ENCODE assay signal across 1 cellular context in the genomic region with DNA sequence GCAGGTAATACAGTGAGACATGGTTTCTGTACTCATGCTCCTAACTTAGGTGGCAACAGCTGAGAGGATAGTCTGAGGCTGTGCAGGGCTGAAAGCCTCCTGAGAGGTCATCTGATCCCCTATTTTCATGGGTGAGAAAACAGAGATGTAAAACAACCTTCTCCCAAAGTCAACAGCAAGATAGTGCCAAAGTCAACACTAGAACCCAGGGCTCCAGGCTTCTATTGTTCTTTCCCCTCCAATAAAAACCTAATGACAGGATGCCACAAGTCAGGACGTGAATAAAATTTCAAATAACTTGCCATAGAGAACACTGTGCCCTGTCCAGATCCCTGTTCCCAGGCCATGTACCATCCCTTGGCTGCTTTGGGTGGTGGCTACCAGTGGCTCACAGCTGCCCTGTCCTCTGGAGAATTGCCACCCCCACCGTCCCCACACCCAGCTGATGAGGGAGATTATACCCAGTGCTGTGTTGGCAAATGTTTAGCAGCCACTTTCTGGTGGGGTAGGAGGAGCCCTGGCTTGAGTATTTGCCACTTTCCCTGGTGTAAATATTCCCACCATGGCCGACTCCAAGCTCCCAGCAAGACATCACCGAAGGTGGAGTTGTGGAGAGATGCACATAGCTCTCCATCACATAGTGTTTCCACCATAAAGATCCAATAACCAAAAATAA.
A peak's percentile ranks its signal among the peaks of the same experiment; 100 is the strongest.
TF ChIP-seq lines count a peak whose summit lies in the region.

No MANE protein-coding gene starts in this region.

TF ChIP-seq in HEK293, 187 proteins besides CTCF, POLR2A, EP300 and RAD21 (continued from another document and continues in another):
- TF ChIP-seq, protein P1, sequence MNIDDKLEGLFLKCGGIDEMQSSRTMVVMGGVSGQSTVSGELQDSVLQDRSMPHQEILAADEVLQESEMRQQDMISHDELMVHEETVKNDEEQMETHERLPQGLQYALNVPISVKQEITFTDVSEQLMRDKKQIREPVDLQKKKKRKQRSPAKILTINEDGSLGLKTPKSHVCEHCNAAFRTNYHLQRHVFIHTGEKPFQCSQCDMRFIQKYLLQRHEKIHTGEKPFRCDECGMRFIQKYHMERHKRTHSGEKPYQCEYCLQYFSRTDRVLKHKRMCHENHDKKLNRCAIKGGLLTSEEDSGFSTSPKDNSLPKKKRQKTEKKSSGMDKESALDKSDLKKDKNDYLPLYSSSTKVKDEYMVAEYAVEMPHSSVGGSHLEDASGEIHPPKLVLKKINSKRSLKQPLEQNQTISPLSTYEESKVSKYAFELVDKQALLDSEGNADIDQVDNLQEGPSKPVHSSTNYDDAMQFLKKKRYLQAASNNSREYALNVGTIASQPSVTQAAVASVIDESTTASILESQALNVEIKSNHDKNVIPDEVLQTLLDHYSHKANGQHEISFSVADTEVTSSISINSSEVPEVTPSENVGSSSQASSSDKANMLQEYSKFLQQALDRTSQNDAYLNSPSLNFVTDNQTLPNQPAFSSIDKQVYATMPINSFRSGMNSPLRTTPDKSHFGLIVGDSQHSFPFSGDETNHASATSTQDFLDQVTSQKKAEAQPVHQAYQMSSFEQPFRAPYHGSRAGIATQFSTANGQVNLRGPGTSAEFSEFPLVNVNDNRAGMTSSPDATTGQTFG (tag by site-specific recombination; IDR thresholded peaks at IDR 0.05; ENCODE audit: borderline replicate concordance) = no peak
- TF ChIP-seq SCRT1 (tag by site-specific recombination; IDR thresholded peaks at IDR 0.05; ENCODE audit: borderline replicate concordance) = peak; percentile 98
- TF ChIP-seq ZNF560 (tag by site-specific recombination; IDR thresholded peaks at IDR 0.05; ENCODE audit: borderline replicate concordance) = no peak
- TF ChIP-seq, protein P2, sequence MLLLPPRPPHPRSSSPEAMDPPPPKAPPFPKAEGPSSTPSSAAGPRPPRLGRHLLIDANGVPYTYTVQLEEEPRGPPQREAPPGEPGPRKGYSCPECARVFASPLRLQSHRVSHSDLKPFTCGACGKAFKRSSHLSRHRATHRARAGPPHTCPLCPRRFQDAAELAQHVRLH (tag by site-specific recombination; IDR thresholded peaks at IDR 0.05) = peak; percentile 98
- no peak for TF ChIP-seq ZFP41 (tag by site-specific recombination; IDR thresholded peaks at IDR 0.05; ENCODE audit: borderline replicate concordance)
- TF ChIP-seq, protein P3, sequence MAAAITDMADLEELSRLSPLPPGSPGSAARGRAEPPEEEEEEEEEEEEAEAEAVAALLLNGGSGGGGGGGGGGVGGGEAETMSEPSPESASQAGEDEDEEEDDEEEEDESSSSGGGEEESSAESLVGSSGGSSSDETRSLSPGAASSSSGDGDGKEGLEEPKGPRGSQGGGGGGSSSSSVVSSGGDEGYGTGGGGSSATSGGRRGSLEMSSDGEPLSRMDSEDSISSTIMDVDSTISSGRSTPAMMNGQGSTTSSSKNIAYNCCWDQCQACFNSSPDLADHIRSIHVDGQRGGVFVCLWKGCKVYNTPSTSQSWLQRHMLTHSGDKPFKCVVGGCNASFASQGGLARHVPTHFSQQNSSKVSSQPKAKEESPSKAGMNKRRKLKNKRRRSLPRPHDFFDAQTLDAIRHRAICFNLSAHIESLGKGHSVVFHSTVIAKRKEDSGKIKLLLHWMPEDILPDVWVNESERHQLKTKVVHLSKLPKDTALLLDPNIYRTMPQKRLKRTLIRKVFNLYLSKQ (tag by site-specific recombination; IDR thresholded peaks at IDR 0.05; ENCODE audit: borderline replicate concordance) = no peak
- peak; percentile 46; the same call in 1 of the 2 replicates for TF ChIP-seq ZBTB1 (tag by site-specific recombination; IDR thresholded peaks at IDR 0.05)
- no peak for TF ChIP-seq ZNF37A (tag by site-specific recombination; IDR thresholded peaks at IDR 0.05)
- no peak for TF ChIP-seq ZNF510 (tag by site-specific recombination; IDR thresholded peaks at IDR 0.05; ENCODE audit: insufficient replicate concordance)
- no peak for TF ChIP-seq ZNF292 (tag by site-specific recombination; IDR thresholded peaks at IDR 0.05; ENCODE audit: borderline replicate concordance, low read depth)
- no peak for TF ChIP-seq ZNF138 (tag by site-specific recombination; IDR thresholded peaks at IDR 0.05; ENCODE audit: borderline replicate concordance)
- TF ChIP-seq ZNF157 (tag by site-specific recombination; IDR thresholded peaks at IDR 0.05) = no peak
- TF ChIP-seq ZNF548 (tag by site-specific recombination; IDR thresholded peaks at IDR 0.05) = no peak
- TF ChIP-seq BCL11B (tag by site-specific recombination; IDR thresholded peaks at IDR 0.05; ENCODE audit: low read depth) = no peak
- TF ChIP-seq ZNF146 (tag by site-specific recombination; IDR thresholded peaks at IDR 0.05) = 0 out of 2 replicates have a peak, but pooled peaks have one; percentile 4
- TF ChIP-seq, protein P4, sequence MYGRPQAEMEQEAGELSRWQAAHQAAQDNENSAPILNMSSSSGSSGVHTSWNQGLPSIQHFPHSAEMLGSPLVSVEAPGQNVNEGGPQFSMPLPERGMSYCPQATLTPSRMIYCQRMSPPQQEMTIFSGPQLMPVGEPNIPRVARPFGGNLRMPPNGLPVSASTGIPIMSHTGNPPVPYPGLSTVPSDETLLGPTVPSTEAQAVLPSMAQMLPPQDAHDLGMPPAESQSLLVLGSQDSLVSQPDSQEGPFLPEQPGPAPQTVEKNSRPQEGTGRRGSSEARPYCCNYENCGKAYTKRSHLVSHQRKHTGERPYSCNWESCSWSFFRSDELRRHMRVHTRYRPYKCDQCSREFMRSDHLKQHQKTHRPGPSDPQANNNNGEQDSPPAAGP (tag by site-specific recombination; IDR thresholded peaks at IDR 0.05) = no peak
- TF ChIP-seq, protein P5, sequence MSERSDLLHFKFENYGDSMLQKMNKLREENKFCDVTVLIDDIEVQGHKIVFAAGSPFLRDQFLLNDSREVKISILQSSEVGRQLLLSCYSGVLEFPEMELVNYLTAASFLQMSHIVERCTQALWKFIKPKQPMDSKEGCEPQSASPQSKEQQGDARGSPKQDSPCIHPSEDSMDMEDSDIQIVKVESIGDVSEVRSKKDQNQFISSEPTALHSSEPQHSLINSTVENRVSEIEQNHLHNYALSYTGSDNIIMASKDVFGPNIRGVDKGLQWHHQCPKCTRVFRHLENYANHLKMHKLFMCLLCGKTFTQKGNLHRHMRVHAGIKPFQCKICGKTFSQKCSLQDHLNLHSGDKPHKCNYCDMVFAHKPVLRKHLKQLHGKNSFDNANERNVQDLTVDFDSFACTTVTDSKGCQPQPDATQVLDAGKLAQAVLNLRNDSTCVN (tag by site-specific recombination; optimal IDR thresholded peaks at IDR 0.05) = no peak
- TF ChIP-seq ZNF24 (tag by site-specific recombination; IDR thresholded peaks at IDR 0.05) = peak; percentile 52; the same call in 1 of the 2 replicates
- no peak for TF ChIP-seq ZNF776 (tag by site-specific recombination; IDR thresholded peaks at IDR 0.05; ENCODE audit: borderline replicate concordance)
- no peak for TF ChIP-seq ZNF555 (tag by site-specific recombination; conservative IDR thresholded peaks at IDR 0.05)
- no peak; the same call in 1 of the 2 replicates for TF ChIP-seq SCRT2 (tag by site-specific recombination; IDR thresholded peaks at IDR 0.05)
- no peak for TF ChIP-seq ZNF335 (tag by site-specific recombination; conservative IDR thresholded peaks at IDR 0.05)
- TF ChIP-seq ZNF394 (tag by site-specific recombination; IDR thresholded peaks at IDR 0.05; ENCODE audit: borderline replicate concordance) = no peak
- no peak for TF ChIP-seq YY2 (tag by site-specific recombination; IDR thresholded peaks at IDR 0.05)
- no peak for TF ChIP-seq ZNF600 (tag by site-specific recombination; IDR thresholded peaks at IDR 0.05)
- TF ChIP-seq ZNF404 (tag by site-specific recombination; IDR thresholded peaks at IDR 0.05) = no peak
- TF ChIP-seq GLI2 (tag by site-specific recombination; IDR thresholded peaks at IDR 0.05; ENCODE audit: borderline replicate concordance, low read depth) = peak; percentile 94
- TF ChIP-seq, protein P6, sequence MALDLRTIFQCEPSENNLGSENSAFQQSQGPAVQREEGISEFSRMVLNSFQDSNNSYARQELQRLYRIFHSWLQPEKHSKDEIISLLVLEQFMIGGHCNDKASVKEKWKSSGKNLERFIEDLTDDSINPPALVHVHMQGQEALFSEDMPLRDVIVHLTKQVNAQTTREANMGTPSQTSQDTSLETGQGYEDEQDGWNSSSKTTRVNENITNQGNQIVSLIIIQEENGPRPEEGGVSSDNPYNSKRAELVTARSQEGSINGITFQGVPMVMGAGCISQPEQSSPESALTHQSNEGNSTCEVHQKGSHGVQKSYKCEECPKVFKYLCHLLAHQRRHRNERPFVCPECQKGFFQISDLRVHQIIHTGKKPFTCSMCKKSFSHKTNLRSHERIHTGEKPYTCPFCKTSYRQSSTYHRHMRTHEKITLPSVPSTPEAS (tag by site-specific recombination; IDR thresholded peaks at IDR 0.05) = no peak; the same call in 1 of the 2 replicates
- no peak for TF ChIP-seq ZNF239 (tag by site-specific recombination; IDR thresholded peaks at IDR 0.05)
- TF ChIP-seq ZBTB7A (tag by site-specific recombination; IDR thresholded peaks at IDR 0.05; ENCODE audit: low read depth) = no peak
- TF ChIP-seq ZNF561 (tag by site-specific recombination; IDR thresholded peaks at IDR 0.05; ENCODE audit: borderline replicate concordance) = peak; percentile 94
- TF ChIP-seq EGR2 (tag by site-specific recombination; IDR thresholded peaks at IDR 0.05; ENCODE audit: low read depth) = no peak
- TF ChIP-seq ZNF785 (tag by site-specific recombination; IDR thresholded peaks at IDR 0.05) = no peak
- TF ChIP-seq, protein P7, sequence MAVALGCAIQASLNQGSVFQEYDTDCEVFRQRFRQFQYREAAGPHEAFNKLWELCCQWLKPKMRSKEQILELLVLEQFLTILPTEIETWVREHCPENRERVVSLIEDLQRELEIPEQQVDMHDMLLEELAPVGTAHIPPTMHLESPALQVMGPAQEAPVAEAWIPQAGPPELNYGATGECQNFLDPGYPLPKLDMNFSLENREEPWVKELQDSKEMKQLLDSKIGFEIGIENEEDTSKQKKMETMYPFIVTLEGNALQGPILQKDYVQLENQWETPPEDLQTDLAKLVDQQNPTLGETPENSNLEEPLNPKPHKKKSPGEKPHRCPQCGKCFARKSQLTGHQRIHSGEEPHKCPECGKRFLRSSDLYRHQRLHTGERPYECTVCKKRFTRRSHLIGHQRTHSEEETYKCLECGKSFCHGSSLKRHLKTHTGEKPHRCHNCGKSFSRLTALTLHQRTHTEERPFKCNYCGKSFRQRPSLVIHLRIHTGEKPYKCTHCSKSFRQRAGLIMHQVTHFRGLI (tag by site-specific recombination; IDR thresholded peaks at IDR 0.05) = peak; percentile 23; the same call in 1 of the 2 replicates
- no peak for TF ChIP-seq ZNF571 (tag by site-specific recombination; IDR thresholded peaks at IDR 0.05)
- TF ChIP-seq ZNF677 (tag by site-specific recombination; IDR thresholded peaks at IDR 0.05) = no peak
- TF ChIP-seq, protein P8, sequence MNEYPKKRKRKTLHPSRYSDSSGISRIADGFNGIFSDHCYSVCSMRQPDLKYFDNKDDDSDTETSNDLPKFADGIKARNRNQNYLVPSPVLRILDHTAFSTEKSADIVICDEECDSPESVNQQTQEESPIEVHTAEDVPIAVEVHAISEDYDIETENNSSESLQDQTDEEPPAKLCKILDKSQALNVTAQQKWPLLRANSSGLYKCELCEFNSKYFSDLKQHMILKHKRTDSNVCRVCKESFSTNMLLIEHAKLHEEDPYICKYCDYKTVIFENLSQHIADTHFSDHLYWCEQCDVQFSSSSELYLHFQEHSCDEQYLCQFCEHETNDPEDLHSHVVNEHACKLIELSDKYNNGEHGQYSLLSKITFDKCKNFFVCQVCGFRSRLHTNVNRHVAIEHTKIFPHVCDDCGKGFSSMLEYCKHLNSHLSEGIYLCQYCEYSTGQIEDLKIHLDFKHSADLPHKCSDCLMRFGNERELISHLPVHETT (tag by site-specific recombination; IDR thresholded peaks at IDR 0.05) = peak; percentile 40; the same call in 1 of the 2 replicates
- TF ChIP-seq ZNF10 (tag by site-specific recombination; IDR thresholded peaks at IDR 0.05) = 0 out of 2 replicates have a peak, but pooled peaks have one; percentile 36
- no peak; the same call in 1 of the 2 replicates for TF ChIP-seq ZNF792 (tag by site-specific recombination; IDR thresholded peaks at IDR 0.05)
- no peak for TF ChIP-seq ZNF76 (tag by site-specific recombination; IDR thresholded peaks at IDR 0.05; ENCODE audit: borderline replicate concordance, low read depth)
- TF ChIP-seq ZFP69B (tag by site-specific recombination; IDR thresholded peaks at IDR 0.05) = no peak
- peak; percentile 70; the same call in 1 of the 2 replicates for TF ChIP-seq KLF8 (tag by site-specific recombination; IDR thresholded peaks at IDR 0.05)
- TF ChIP-seq, protein P9, sequence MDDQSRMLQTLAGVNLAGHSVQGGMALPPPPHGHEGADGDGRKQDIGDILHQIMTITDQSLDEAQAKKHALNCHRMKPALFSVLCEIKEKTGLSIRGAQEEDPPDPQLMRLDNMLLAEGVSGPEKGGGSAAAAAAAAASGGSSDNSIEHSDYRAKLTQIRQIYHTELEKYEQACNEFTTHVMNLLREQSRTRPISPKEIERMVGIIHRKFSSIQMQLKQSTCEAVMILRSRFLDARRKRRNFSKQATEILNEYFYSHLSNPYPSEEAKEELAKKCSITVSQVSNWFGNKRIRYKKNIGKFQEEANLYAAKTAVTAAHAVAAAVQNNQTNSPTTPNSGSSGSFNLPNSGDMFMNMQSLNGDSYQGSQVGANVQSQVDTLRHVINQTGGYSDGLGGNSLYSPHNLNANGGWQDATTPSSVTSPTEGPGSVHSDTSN (CRISPR knock-in tag; IDR thresholded peaks at IDR 0.05) = no peak
- no peak for TF ChIP-seq GLI4 (tag by site-specific recombination; IDR thresholded peaks at IDR 0.05)
- TF ChIP-seq IKZF3 (tag by site-specific recombination; IDR thresholded peaks at IDR 0.05) = peak; percentile 94
- TF ChIP-seq, protein P10, sequence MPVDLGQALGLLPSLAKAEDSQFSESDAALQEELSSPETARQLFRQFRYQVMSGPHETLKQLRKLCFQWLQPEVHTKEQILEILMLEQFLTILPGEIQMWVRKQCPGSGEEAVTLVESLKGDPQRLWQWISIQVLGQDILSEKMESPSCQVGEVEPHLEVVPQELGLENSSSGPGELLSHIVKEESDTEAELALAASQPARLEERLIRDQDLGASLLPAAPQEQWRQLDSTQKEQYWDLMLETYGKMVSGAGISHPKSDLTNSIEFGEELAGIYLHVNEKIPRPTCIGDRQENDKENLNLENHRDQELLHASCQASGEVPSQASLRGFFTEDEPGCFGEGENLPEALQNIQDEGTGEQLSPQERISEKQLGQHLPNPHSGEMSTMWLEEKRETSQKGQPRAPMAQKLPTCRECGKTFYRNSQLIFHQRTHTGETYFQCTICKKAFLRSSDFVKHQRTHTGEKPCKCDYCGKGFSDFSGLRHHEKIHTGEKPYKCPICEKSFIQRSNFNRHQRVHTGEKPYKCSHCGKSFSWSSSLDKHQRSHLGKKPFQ (tag by site-specific recombination; IDR thresholded peaks at IDR 0.05) = peak; percentile 91
- TF ChIP-seq HOXD13 (CRISPR knock-in tag; IDR thresholded peaks at IDR 0.05; ENCODE audit: borderline replicate concordance) = no peak
- peak; percentile 70; the same call in 1 of the 2 replicates for TF ChIP-seq ZNF423 (tag by site-specific recombination; IDR thresholded peaks at IDR 0.05)
- TF ChIP-seq, protein P11, sequence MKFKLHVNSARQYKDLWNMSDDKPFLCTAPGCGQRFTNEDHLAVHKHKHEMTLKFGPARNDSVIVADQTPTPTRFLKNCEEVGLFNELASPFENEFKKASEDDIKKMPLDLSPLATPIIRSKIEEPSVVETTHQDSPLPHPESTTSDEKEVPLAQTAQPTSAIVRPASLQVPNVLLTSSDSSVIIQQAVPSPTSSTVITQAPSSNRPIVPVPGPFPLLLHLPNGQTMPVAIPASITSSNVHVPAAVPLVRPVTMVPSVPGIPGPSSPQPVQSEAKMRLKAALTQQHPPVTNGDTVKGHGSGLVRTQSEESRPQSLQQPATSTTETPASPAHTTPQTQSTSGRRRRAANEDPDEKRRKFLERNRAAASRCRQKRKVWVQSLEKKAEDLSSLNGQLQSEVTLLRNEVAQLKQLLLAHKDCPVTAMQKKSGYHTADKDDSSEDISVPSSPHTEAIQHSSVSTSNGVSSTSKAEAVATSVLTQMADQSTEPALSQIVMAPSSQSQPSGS (tag by site-specific recombination; IDR thresholded peaks at IDR 0.05; ENCODE audit: low read depth) = no peak
